Comparison of ENCODE assay signal across 11 cellular contexts in genomic region chr20:9966966-9967365, GRCh38.
DNase-seq lines count a peak whose midpoint lies in the region; ATAC-seq, FAIRE-seq and TF ChIP-seq lines count a peak whose summit lies in the region.
"Had no signal": no experiment of that assay in that cellular context is flagged by ENCODE, and none has a peak within 500 bp of the region (broad histone marks: within the 10 kb centered on the region; RNA-seq: fewer than 3 reads in every experiment).

No MANE protein-coding gene starts in this region.

- H3K9me3 ChIP-seq in RWPE2 (ENCODE audit: severe bottlenecking) = no peaks in the 10 kb centered on the region

- DNase-seq in AG09319 (ENCODE audit: extremely low read depth, low read depth) = no peak
- DNase-seq in HEK293T (ENCODE audit: extremely low spot score) = peak; percentile 15
- no peak for DNase-seq in RWPE2 (ENCODE audit: low spot score)
- DNase-seq in hepatic stellate cell (ENCODE audit: low spot score) = peak; percentile 9
- DNase-seq in retina = no peak
- DNase-seq in activated gamma-delta T cell (lab: John Stamatoyannopoulos, UW) = no peak
- DNase-seq in HTR-8/SVneo (ENCODE audit: insufficient read length, low spot score) = no peak
- DNase-seq: activated CD4-positive, alpha-beta T cell treated with anti-CD3 and anti-CD28 coated beads, Interleukin-2, amount 50 U/mL, for 4 hours; effector memory CD4-positive, alpha-beta T cell had no signal

- TF ChIP-seq CTCF in AG09319 (IDR thresholded peaks at IDR 0.05; ENCODE audit: low read depth, low read length) (peak; percentile 26), RWPE2 (IDR thresholded peaks at IDR 0.05; ENCODE audit: poor library complexity, severe bottlenecking) (peak; percentile 59)

- FAIRE-seq in HTR-8/SVneo (lab: Jason Lieb, UNC) = no peak
- FAIRE-seq: H54 had no signal

- ATAC-seq in RWPE2 (ENCODE audit: low read depth) (peak; percentile 62; the same call in 1 of the 3 replicates), GM21619 (IDR thresholded peaks at IDR 0.05; ENCODE audit: unreplicated experiment) (no peak)

- H3K4me3 ChIP-seq in RWPE2 (ENCODE audit: severe bottlenecking) = no peak overlapping the region

- no peaks in the 10 kb centered on the region for H3K36me3 ChIP-seq in RWPE2 (ENCODE audit: low read depth)

- no peaks in the 10 kb centered on the region for H3K27me3 ChIP-seq in RWPE2 (ENCODE audit: insufficient read depth, poor library complexity, severe bottlenecking)

- CTCF ChIA-PET in HEK293T (lab: Yijun Ruan, JAX) = interaction anchor here (0.5 to 1.5 kb wide), 6 partner anchors 11 to 350 kb away, joined by 3 to 4 read pairs (median 3); no protein-coding TSS in a partner anchor

- H3K27ac ChIP-seq in RWPE2 (ENCODE audit: poor library complexity, severe bottlenecking) = no peak overlapping the region

- H3K4me1 ChIP-seq in RWPE2 (ENCODE audit: insufficient read depth, poor library complexity, severe bottlenecking) = no peaks in the 10 kb centered on the region

- POLR2A ChIA-PET in HEK293T (lab: Yijun Ruan, JAX) = no interaction called here

TF ChIP-seq in HEK293T, 16 proteins besides CTCF, POLR2A, EP300 and RAD21:
- no peak for TF ChIP-seq TARDBP (IDR thresholded peaks at IDR 0.05)
- TF ChIP-seq FOXM1 (IDR thresholded peaks at IDR 0.05; ENCODE audit: borderline replicate concordance) = no peak
- no peak for TF ChIP-seq FOXK2 (IDR thresholded peaks at IDR 0.05)
- TF ChIP-seq ZNF384 (IDR thresholded peaks at IDR 0.05) = no peak
- TF ChIP-seq ELF4 (IDR thresholded peaks at IDR 0.05) = no peak
- TF ChIP-seq, protein P1, sequence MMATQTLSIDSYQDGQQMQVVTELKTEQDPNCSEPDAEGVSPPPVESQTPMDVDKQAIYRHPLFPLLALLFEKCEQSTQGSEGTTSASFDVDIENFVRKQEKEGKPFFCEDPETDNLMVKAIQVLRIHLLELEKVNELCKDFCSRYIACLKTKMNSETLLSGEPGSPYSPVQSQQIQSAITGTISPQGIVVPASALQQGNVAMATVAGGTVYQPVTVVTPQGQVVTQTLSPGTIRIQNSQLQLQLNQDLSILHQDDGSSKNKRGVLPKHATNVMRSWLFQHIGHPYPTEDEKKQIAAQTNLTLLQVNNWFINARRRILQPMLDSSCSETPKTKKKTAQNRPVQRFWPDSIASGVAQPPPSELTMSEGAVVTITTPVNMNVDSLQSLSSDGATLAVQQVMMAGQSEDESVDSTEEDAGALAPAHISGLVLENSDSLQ (IDR thresholded peaks at IDR 0.05) = no peak
- no peak for TF ChIP-seq CTBP1 (IDR thresholded peaks at IDR 0.05; ENCODE audit: borderline replicate concordance)
- TF ChIP-seq BHLHE40 (IDR thresholded peaks at IDR 0.05; ENCODE audit: borderline replicate concordance) = no peak
- TF ChIP-seq SP1 (IDR thresholded peaks at IDR 0.05) = no peak
- TF ChIP-seq FOXA1 (IDR thresholded peaks at IDR 0.05) = no peak
- no peak for TF ChIP-seq LEF1 (IDR thresholded peaks at IDR 0.05; ENCODE audit: borderline replicate concordance)
- no peak for TF ChIP-seq ARNT (IDR thresholded peaks at IDR 0.05)
- TF ChIP-seq L3MBTL2 (conservative IDR thresholded peaks at IDR 0.05) = no peak

Comparison
In these comparisons a context has a peak if more than half of its experiments do, and no peak if none do; other contexts are left out.
1. DNase-seq: peak in HEK293T (single experiment) and hepatic stellate cell (single experiment); none in AG09319 (single experiment), RWPE2 (single experiment), retina (single experiment), activated gamma-delta T cell (single experiment) and HTR-8/SVneo (single experiment).